In the genomic region with DNA sequence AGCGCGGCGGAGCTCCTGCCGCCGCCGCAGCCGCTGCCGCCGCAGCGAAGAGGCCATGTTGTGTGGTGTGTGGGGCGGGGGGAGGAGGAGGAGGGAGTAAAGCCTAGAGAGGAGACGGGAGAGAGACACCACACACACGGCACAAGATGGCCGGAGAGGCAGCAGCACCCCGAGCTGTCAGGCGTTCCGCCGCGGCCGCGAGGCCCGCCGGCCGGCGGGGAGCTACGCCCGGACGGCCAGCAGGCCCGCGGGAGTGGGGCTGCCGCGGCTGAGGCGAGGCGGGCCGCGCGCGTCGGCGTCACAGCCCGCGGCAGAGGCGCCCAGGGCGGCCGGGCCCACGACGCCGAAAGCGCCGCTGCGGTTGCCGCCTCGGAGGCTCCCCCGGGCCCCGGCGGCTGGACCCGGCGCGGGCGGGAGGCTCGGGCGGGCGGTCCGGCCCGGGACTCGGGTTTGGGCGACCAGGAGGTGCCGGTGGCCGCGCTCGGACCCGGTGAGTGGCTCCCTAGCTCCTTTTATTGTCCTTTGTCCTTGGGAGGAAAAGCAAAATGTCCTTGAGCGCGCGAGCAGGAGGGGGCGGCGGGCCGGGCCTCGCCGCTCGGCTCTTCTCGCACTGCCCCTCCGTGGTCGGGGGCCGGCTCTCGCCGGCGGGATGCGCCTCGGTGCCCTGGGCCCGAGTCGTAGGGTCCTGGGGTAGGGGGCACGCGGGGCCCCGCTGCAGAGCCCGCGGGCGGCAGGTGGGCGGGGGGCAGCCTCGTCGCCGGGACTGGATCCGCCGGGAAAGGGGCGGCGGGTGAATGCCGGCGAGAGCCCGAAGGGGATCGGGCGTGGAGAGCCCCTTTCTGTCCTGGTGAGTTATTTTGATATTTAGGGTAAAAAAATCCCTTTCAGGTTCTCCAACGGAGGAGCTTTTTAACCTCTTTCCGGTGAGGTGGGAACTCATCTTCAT, we compare ENCODE assay signal across 8 cellular contexts. TPM values are rescaled to one million over a fixed set of nuclear protein-coding genes. Genes with fewer than 3 reads are reported as not detected.
DNase-seq lines count a peak whose midpoint lies in the region; ATAC-seq and TF ChIP-seq lines count a peak whose summit lies in the region.

No MANE protein-coding gene starts in this region.

- intact Hi-C loops in Caco-2 (cut with micrococcal nuclease; ENCODE audit: unreplicated experiment): loop anchor here (1.0 kb wide), 5 partner anchors 21 to 74 kb away; no protein-coding TSS in a partner anchor

- peak overlapping the region; percentile 87 for H3K4me3 Mint-ChIP-seq in Caco-2 (ENCODE audit: unreplicated experiment)

- DNase-seq in Caco-2 (peak in 1 of 2 experiments; percentile 57), WERI-Rb-1 (no peak), myocyte (ENCODE audit: low read depth) (peak; percentile 28), upper lobe of left lung (peak in 1 of 2 donors; percentile 91), NCI-H2196 treated with DMSO at 0.1 percent for 48 hours (lab: John Stamatoyannopoulos, UW; ENCODE audit: unreplicated experiment) (no peak)
- peak in 2 of 3 donors; percentile 18 to 33 for DNase-seq in effector memory CD4-positive, alpha-beta T cell

- H3K9me3 Mint-ChIP-seq in Caco-2 (ENCODE audit: unreplicated experiment): no peaks in the 10 kb centered on the region

- no peaks in the 10 kb centered on the region for H3K27me3 Mint-ChIP-seq in Caco-2 (ENCODE audit: insufficient read depth, unreplicated experiment)

- H3K36me3 ChIP-seq in Caco-2 (ENCODE audit: control insufficient read depth, insufficient read depth, low read length) (no peaks in the 10 kb centered on the region), WERI-Rb-1 (peaks cover 45% of the 10 kb centered on the region), upper lobe of left lung (peaks cover 0 to 26% (median 5%) of the 10 kb centered on the region in 4 donors)
- peaks cover 24% of the 10 kb centered on the region for H3K36me3 ChIP-seq in effector memory CD4-positive, alpha-beta T cell (ENCODE audit: control insufficient read depth, insufficient read depth, low read length)

- TF ChIP-seq EP300 in upper lobe of left lung (IDR thresholded peaks at IDR 0.05): peak in 1 of 4 donors; percentile 72

- TF ChIP-seq CTCF in Caco-2 (IDR thresholded peaks at IDR 0.05; ENCODE audit: insufficient read depth in 1 of 2, low read depth in 1 of 2, low read length in 1 of 2, severe bottlenecking in 1 of 2, unreplicated experiment in 1 of 2) (no peak), WERI-Rb-1 (IDR thresholded peaks at IDR 0.05; ENCODE audit: low read depth, low read length) (no peak), upper lobe of left lung (IDR thresholded peaks at IDR 0.05) (peak in 3 of 6 experiments; percentile 18 to 32 (median 18))

- ATAC-seq in GM19463 (IDR thresholded peaks at IDR 0.05; ENCODE audit: unreplicated experiment) (peak; percentile 63), HG03520 (IDR thresholded peaks at IDR 0.05; ENCODE audit: unreplicated experiment) (peak; percentile 50), upper lobe of left lung (ENCODE audit: low FRiP score in 2 of 2) (peak in 1 of 2 donors; percentile 94)

- 0 to 1% methylated on average over 13 to 80 of the region's 113 CpGs for WGBS in upper lobe of left lung, 2 donors

- H3K9me3 ChIP-seq in Caco-2 (no peaks in the 10 kb centered on the region), WERI-Rb-1 (ENCODE audit: severe bottlenecking) (no peaks in the 10 kb centered on the region), upper lobe of left lung (no peaks in the 10 kb centered on the region)
- H3K9me3 ChIP-seq in effector memory CD4-positive, alpha-beta T cell (ENCODE audit: control insufficient read depth, low read length): no peaks in the 10 kb centered on the region

- CTCF ChIA-PET in Caco-2 (lab: Charles Lee): interaction anchor here (0.6 to 2.2 kb wide), 18 partner anchors 13 to 1951 kb away, joined by 3 to 18 read pairs (median 4); no protein-coding TSS in a partner anchor

- peak overlapping the region; percentile 98 for H3K27ac Mint-ChIP-seq in Caco-2 (ENCODE audit: unreplicated experiment)

- H3K4me1 ChIP-seq in Caco-2: peaks cover 43% of the 10 kb centered on the region
- peaks cover 40% of the 10 kb centered on the region for H3K4me1 ChIP-seq in effector memory CD4-positive, alpha-beta T cell (ENCODE audit: control insufficient read depth, insufficient read depth, low read length, poor library complexity, severe bottlenecking)
- peaks cover 30 to 37% (median 36%) of the 10 kb centered on the region in 4 donors for H3K4me1 ChIP-seq in upper lobe of left lung

- H3K4me3 ChIP-seq in Caco-2 (ENCODE audit: low read depth, low read length) (peak overlapping the region; percentile 82), WERI-Rb-1 (ENCODE audit: low read depth, low read length) (peak overlapping the region; percentile 98), upper lobe of left lung (peak overlapping the region; percentile 58 to 85 (median 80))
- H3K4me3 ChIP-seq in effector memory CD4-positive, alpha-beta T cell (ENCODE audit: insufficient read depth, low read depth, low read length, poor library complexity, severe bottlenecking): peak overlapping the region; percentile 98

- POLR2A ChIA-PET in Caco-2 (lab: Charles Lee): interaction anchor here (0.6 to 3.7 kb wide), 24 partner anchors 13 to 229 kb away, joined by 3 to 103 read pairs (median 6); a partner anchor contains a TSS

- peak overlapping the region; percentile 97 for H3K27ac ChIP-seq in WERI-Rb-1
- H3K27ac ChIP-seq in effector memory CD4-positive, alpha-beta T cell (ENCODE audit: insufficient read depth, low read length, poor library complexity, severe bottlenecking): peak overlapping the region; percentile 100
- H3K27ac ChIP-seq in upper lobe of left lung: peak overlapping the region; percentile 99 to 100 (median 100)

- BruUV-seq in Caco-2 (replicated peaks; lab: Mats Ljungman, UMichigan): no TSS peak

- H3K27me3 ChIP-seq in Caco-2 (replicated peaks; ENCODE audit: control insufficient read depth, insufficient read depth, low read length) (no peaks in the 10 kb centered on the region), WERI-Rb-1 (ENCODE audit: insufficient read depth, low read depth, severe bottlenecking) (no peaks in the 10 kb centered on the region), upper lobe of left lung (no peaks in the 10 kb centered on the region)
- H3K27me3 ChIP-seq in effector memory CD4-positive, alpha-beta T cell (replicated peaks; ENCODE audit: control insufficient read depth, insufficient read depth, low read length, poor library complexity, severe bottlenecking): no peaks in the 10 kb centered on the region

- TF ChIP-seq POLR2A in upper lobe of left lung (IDR thresholded peaks at IDR 0.05): peak; percentile 65 to 97 (median 82)

- H3K4me1 Mint-ChIP-seq in Caco-2 (ENCODE audit: low read depth, unreplicated experiment): peaks cover 27% of the 10 kb centered on the region

- peaks cover 68% of the 10 kb centered on the region for H3K36me3 Mint-ChIP-seq in Caco-2 (ENCODE audit: insufficient read depth, unreplicated experiment)

RNA-seq across cellular contexts. Expression of a gene that starts 17.2 kb away (rescaled TPM):
- total RNA-seq in Caco-2 (2022): 85.0 and 108 TPM in 2 replicates
- 47.7 and 52.4 TPM in 2 replicates for total RNA-seq in myocyte
- polyA plus RNA-seq in myocyte (2012): 31.4 TPM
- 100 to 1,000 TPM; 102 to 500 (median 155) TPM for total RNA-seq in upper lobe of left lung

Comparison
In these comparisons a context has a peak if more than half of its experiments do, and no peak if none do; other contexts are left out.
1. DNase-seq: peak in effector memory CD4-positive, alpha-beta T cell (2 of 3) and myocyte (single experiment); none in WERI-Rb-1 (single experiment) and NCI-H2196 treated with DMSO at 0.1 percent for 48 hours (single experiment).
2. Peak in every context shown above with its lines, with median percentiles within 50 percentile points of each other: H3K4me3 ChIP-seq and H3K27ac ChIP-seq.